Comparison of ENCODE assay signal across 2 cellular contexts in genomic region chr10:63719174-63719856, GRCh38.
TF ChIP-seq lines count a peak whose summit lies in the region.

No MANE protein-coding gene starts in this region.

TF ChIP-seq in HCT116, 20 proteins besides CTCF, POLR2A, EP300 and RAD21 (continued from another document):
- TF ChIP-seq EGR1 (IDR thresholded peaks at IDR 0.05; ENCODE audit: low read depth) = 0 out of 2 replicates have a peak, but pooled peaks have one; percentile 28
- TF ChIP-seq EZH2phosphoT487 (IDR thresholded peaks at IDR 0.05; ENCODE audit: borderline replicate concordance) = no peak
- TF ChIP-seq ZNF274 (IDR thresholded peaks at IDR 0.05; ENCODE audit: low read depth, low read length) = no peak

TF ChIP-seq in liver, 16 proteins besides CTCF, POLR2A, EP300 and RAD21 (continued from another document):
- peak; percentile 92 for TF ChIP-seq REST (IDR thresholded peaks at IDR 0.05)
- peak; percentile 83 for TF ChIP-seq YY1 (IDR thresholded peaks at IDR 0.05)
- peak; percentile 37 for TF ChIP-seq TAF1 (conservative IDR thresholded peaks at IDR 0.05)
- TF ChIP-seq ATF3 (IDR thresholded peaks at IDR 0.05) = peak; percentile 79
- TF ChIP-seq MAX (IDR thresholded peaks at IDR 0.05) = peak; percentile 90
- peak; percentile 99 for TF ChIP-seq SP1 (IDR thresholded peaks at IDR 0.05)
- TF ChIP-seq FOXA2 (IDR thresholded peaks at IDR 0.05) = peak; percentile 100
- peak; percentile 100 for TF ChIP-seq FOXA1 (IDR thresholded peaks at IDR 0.05)
- TF ChIP-seq HNF4A (conservative IDR thresholded peaks at IDR 0.05) = peak; percentile 100
- TF ChIP-seq HNF4G (IDR thresholded peaks at IDR 0.05) = peak; percentile 99
- TF ChIP-seq NR2F2 (IDR thresholded peaks at IDR 0.05) = peak; percentile 61
- peak; percentile 93 to 95 for TF ChIP-seq JUND (IDR thresholded peaks at IDR 0.05)
TF ChIP-seq in liver: peak in this region for 16.
